Comparison of ENCODE assay signal across 33 cellular contexts in the genomic region with DNA sequence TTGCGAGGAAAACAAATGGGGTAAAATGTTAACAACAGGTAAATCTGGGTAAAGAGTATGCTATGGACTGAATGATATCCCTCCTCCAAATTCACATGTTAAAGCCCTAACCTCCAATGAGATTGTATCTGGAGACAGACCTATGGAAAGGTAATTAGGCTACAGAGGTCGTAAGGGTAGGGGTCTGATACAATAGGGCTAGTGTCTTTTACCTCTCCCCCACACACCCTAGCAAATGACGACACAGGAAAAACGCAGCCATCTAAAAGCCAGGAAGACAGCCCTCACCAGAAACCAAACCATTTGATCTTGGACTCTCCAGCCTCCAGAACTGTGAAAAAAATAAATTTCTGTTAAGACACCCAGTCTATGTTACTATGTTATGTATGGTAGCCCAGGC. TPM values are rescaled to one million over a fixed set of nuclear protein-coding genes. Genes with fewer than 3 reads are reported as not detected.
DNase-seq lines count a peak whose midpoint lies in the region; ATAC-seq and TF ChIP-seq lines count a peak whose summit lies in the region.
"Had no signal": no experiment of that assay in that cellular context is flagged by ENCODE, and none has a peak within 500 bp of the region (broad histone marks: within the 10 kb centered on the region; RNA-seq: fewer than 3 reads in every experiment).

No MANE protein-coding gene starts in this region.

- POLR2A ChIA-PET in SK-N-SH (lab: Yijun Ruan, JAX) (no interaction called here), WTC11 (lab: Charles Lee) (no interaction called here)

- H3K9ac ChIP-seq in SK-N-SH, result peak overlapping the region; percentile 69
- H3K9ac ChIP-seq: parathyroid adenoma had no signal

- H3K4me1 ChIP-seq in SK-N-SH (ENCODE audit: control insufficient read depth in 1 of 2, insufficient read depth in 2 of 2, low read depth in 1 of 2, low read length in 1 of 2) (peaks cover 3 to 67% of the 10 kb centered on the region in 2 experiments), hepatocyte (ENCODE audit: insufficient read depth) (peaks cover 13% of the 10 kb centered on the region)
- H3K4me1 ChIP-seq: parathyroid adenoma had no signal

- H3K36me3 ChIP-seq in SK-N-SH (replicated peaks in 1 of 2; ENCODE audit: control insufficient read depth in 1 of 2, insufficient read depth in 2 of 2, low read length in 1 of 2) (peaks cover 13 to 17% of the 10 kb centered on the region in 2 experiments), hepatocyte (replicated peaks; ENCODE audit: insufficient read depth, low read depth) (no peaks in the 10 kb centered on the region)

- H4K20me1 ChIP-seq in SK-N-SH (ENCODE audit: insufficient read depth) (no peaks in the 10 kb centered on the region), hepatocyte (ENCODE audit: insufficient read depth, poor library complexity, severe bottlenecking) (no peaks in the 10 kb centered on the region)

- H3K27ac ChIP-seq in SK-N-SH (ENCODE audit: low read depth in 2 of 2, low read length in 1 of 2) (peak overlapping the region in 1 of 2 experiments; percentile 96), hepatocyte (no peak overlapping the region)
- H3K27ac ChIP-seq: 22Rv1, foreskin keratinocyte, parathyroid adenoma, PC-9 had no signal

- CTCF ChIA-PET in SK-N-SH (lab: Yijun Ruan, JAX), result no interaction called here
- CTCF ChIA-PET in WTC11 (lab: Charles Lee), result interaction anchor here (1.5 to 2.0 kb wide), 2 partner anchors 47 to 50 kb away, joined by 4 to 7 read pairs; partner anchors contain the start of gene GSTA4

- H3K36me3 Mint-ChIP-seq in WTC11 (peaks cover 18% of the 10 kb centered on the region), progenitor cell of endocrine pancreas (ENCODE audit: insufficient read depth) (peaks cover 19% of the 10 kb centered on the region)

- H3K9me3 ChIP-seq in SK-N-SH, result no peaks in the 10 kb centered on the region
- H3K9me3 ChIP-seq in hepatocyte (ENCODE audit: low read depth), result no peaks in the 10 kb centered on the region
- H3K9me3 ChIP-seq: right atrium auricular region, thoracic aorta had no signal

- H3K4me2 ChIP-seq in SK-N-SH (peak overlapping the region; percentile 68), hepatocyte (peak overlapping the region; percentile 10)
- H3K4me2 ChIP-seq: PC-9 had no signal

- no peaks in the 10 kb centered on the region for H3K27me3 ChIP-seq in SK-N-SH (ENCODE audit: insufficient read depth)
- H3K27me3 ChIP-seq in hepatocyte, result no peaks in the 10 kb centered on the region
- H3K27me3 ChIP-seq: foreskin keratinocyte, right atrium auricular region had no signal

- no peak for TF ChIP-seq RAD21 in SK-N-SH (IDR thresholded peaks at IDR 0.05; ENCODE audit: low read length)

- H3K4me3 Mint-ChIP-seq in WTC11 (no peak overlapping the region), progenitor cell of endocrine pancreas (ENCODE audit: low read depth) (no peak overlapping the region)
- H3K4me3 Mint-ChIP-seq: activated CD8-positive, alpha-beta T cell treated with anti-CD3 and anti-CD28 coated beads for 36 hours; activated T-helper 17 cell treated with anti-CD3 and anti-CD28 coated beads, Interleukin-2, amount 50 U/mL, for 72 hours; CD14-positive monocyte; stimulated activated naive CD8-positive, alpha-beta T cell treated with anti-CD3 and anti-CD28 coated beads, Interleukin-15, amount 100 ng/mL, for 72 hours; T-helper 2 cell treated with Interferon-gamma antibody and Interleukin-4, amounts not matched to agents 5 μg/mL and 100 μg/mL, for 36 hours had no signal

- H3F3A ChIP-seq in SK-N-SH (replicated peaks; ENCODE audit: insufficient read depth), result peaks cover 53% of the 10 kb centered on the region

- H3K27ac Mint-ChIP-seq in WTC11, result no peak overlapping the region
- peak overlapping the region; percentile 4 for H3K27ac Mint-ChIP-seq in progenitor cell of endocrine pancreas
- H3K27ac Mint-ChIP-seq: activated CD8-positive, alpha-beta T cell treated with anti-CD3 and anti-CD28 coated beads for 36 hours; activated T-helper 17 cell treated with anti-CD3 and anti-CD28 coated beads, Interleukin-2, amount 50 U/mL, for 72 hours; CD14-positive monocyte; stimulated activated naive CD8-positive, alpha-beta T cell treated with anti-CD3 and anti-CD28 coated beads, Interleukin-15, amount 100 ng/mL, for 72 hours; T-helper 2 cell treated with Interferon-gamma antibody and Interleukin-4, amounts not matched to agents 5 μg/mL and 100 μg/mL, for 36 hours had no signal

- no peak for DNase-seq in SK-N-SH
- DNase-seq in WTC11 (ENCODE audit: low spot score), result no peak
- DNase-seq in hepatocyte (ENCODE audit: low spot score), result no peak
- no peak for DNase-seq in progenitor cell of endocrine pancreas (ENCODE audit: low spot score, unreplicated experiment)
- DNase-seq in NCI-H2081 (lab: John Stamatoyannopoulos, UW), result no peak
- DNase-seq: activated CD4-positive, alpha-beta T cell treated with anti-CD3 and anti-CD28 coated beads for 1 hour; activated CD8-positive, alpha-beta memory T cell treated with anti-CD3 and anti-CD28 coated beads, Interleukin-2, amount 50 U/mL, for 48 hours; activated CD8-positive, alpha-beta T cell treated with anti-CD3 and anti-CD28 coated beads for 36 hours; activated naive CD4-positive, alpha-beta T cell treated with anti-CD3 and anti-CD28 coated beads, Interleukin-2, amount 50 U/mL, for 16 hours; Calu3; cortex of kidney; DND-41; effector memory CD4-positive, alpha-beta T cell; foreskin keratinocyte; Karpas-422; left cardiac atrium; NCI-H1417 treated with DMSO at 0.1 percent for 48 hours; NCI-H526 treated with DMSO at 0.1 percent for 48 hours; PC-9; stimulated activated naive CD8-positive, alpha-beta T cell treated with anti-CD3 and anti-CD28 coated beads, Interleukin-15, amount 100 ng/mL, for 72 hours had no signal

- H3K4me3 ChIP-seq in SK-N-SH (ENCODE audit: low read depth in 2 of 2, low read length in 1 of 2), result peak overlapping the region in 1 of 2 experiments; percentile 16; a peak in 1 of 4 replicates
- no peak overlapping the region for H3K4me3 ChIP-seq in hepatocyte
- H3K4me3 ChIP-seq: lung, PC-9, right atrium auricular region, thoracic aorta had no signal

- H3K79me2 ChIP-seq in SK-N-SH (ENCODE audit: insufficient read depth) (peaks cover 40% of the 10 kb centered on the region), hepatocyte (peaks cover 64% of the 10 kb centered on the region)
- H3K79me2 ChIP-seq: parathyroid adenoma had no signal

- no peak overlapping the region for H2AFZ ChIP-seq in SK-N-SH (ENCODE audit: low read depth)
- H2AFZ ChIP-seq in hepatocyte, result no peak overlapping the region
- H2AFZ ChIP-seq: parathyroid adenoma, PC-9 had no signal

- TF ChIP-seq CTCF in SK-N-SH (IDR thresholded peaks at IDR 0.05), result no peak
- TF ChIP-seq CTCF in WTC11 (IDR thresholded peaks at IDR 0.05), result no peak
- no peak for TF ChIP-seq CTCF in hepatocyte (IDR thresholded peaks at IDR 0.05; ENCODE audit: poor library complexity)
- TF ChIP-seq CTCF in progenitor cell of endocrine pancreas (IDR thresholded peaks at IDR 0.05; ENCODE audit: unreplicated experiment), result no peak

- no peaks in the 10 kb centered on the region for H3K27me3 Mint-ChIP-seq in WTC11 (ENCODE audit: low read depth)
- H3K27me3 Mint-ChIP-seq in progenitor cell of endocrine pancreas, result no peaks in the 10 kb centered on the region
- H3K27me3 Mint-ChIP-seq: activated CD8-positive, alpha-beta T cell treated with anti-CD3 and anti-CD28 coated beads for 36 hours; activated T-helper 17 cell treated with anti-CD3 and anti-CD28 coated beads, Interleukin-2, amount 50 U/mL, for 72 hours; stimulated activated naive CD8-positive, alpha-beta T cell treated with anti-CD3 and anti-CD28 coated beads, Interleukin-15, amount 100 ng/mL, for 72 hours had no signal

- H3K9me2 ChIP-seq in SK-N-SH (no peaks in the 10 kb centered on the region), hepatocyte (replicated peaks; ENCODE audit: insufficient read depth) (no peaks in the 10 kb centered on the region)

- ATAC-seq in SK-N-SH treated with all-trans-retinoic acid at 6 μM for 48 hours, result no peak
- peak; percentile 65 for ATAC-seq in WTC11
- ATAC-seq in HG03432 (IDR thresholded peaks at IDR 0.05; ENCODE audit: unreplicated experiment), result no peak
- ATAC-seq in GM21576 (IDR thresholded peaks at IDR 0.05; ENCODE audit: unreplicated experiment), result no peak
- ATAC-seq: activated CD8-positive, alpha-beta T cell treated with anti-CD3 and anti-CD28 coated beads for 36 hours; activated T-helper 17 cell treated with anti-CD3 and anti-CD28 coated beads, Interleukin-2, amount 50 U/mL, for 72 hours; esophagus mucosa; foreskin keratinocyte; Right ventricle myocardium inferior; stimulated activated naive CD8-positive, alpha-beta T cell treated with anti-CD3 and anti-CD28 coated beads, Interleukin-15, amount 100 ng/mL, for 72 hours had no signal

- no peaks in the 10 kb centered on the region for H3K9me3 Mint-ChIP-seq in WTC11
- no peaks in the 10 kb centered on the region for H3K9me3 Mint-ChIP-seq in progenitor cell of endocrine pancreas (ENCODE audit: low read depth)
- H3K9me3 Mint-ChIP-seq: activated CD8-positive, alpha-beta T cell treated with anti-CD3 and anti-CD28 coated beads for 36 hours; activated T-helper 17 cell treated with anti-CD3 and anti-CD28 coated beads, Interleukin-2, amount 50 U/mL, for 72 hours; stimulated activated naive CD8-positive, alpha-beta T cell treated with anti-CD3 and anti-CD28 coated beads, Interleukin-15, amount 100 ng/mL, for 72 hours; T-helper 2 cell treated with Interferon-gamma antibody and Interleukin-4, amounts not matched to agents 5 μg/mL and 100 μg/mL, for 36 hours had no signal

- WGBS in SK-N-SH (ENCODE audit: low lambda C conversion rate), result 68% methylated on average over 4 of the region's 4 CpGs
- 48% methylated on average over 4 of the region's 4 CpGs for WGBS in hepatocyte (ENCODE audit: low lambda C conversion rate, missing lambda C conversion rate)

- no peak for TF ChIP-seq EP300 in SK-N-SH (IDR thresholded peaks at IDR 0.05; ENCODE audit: borderline replicate concordance in 1 of 2, low read depth in 1 of 2, low read length in 1 of 2)

- H3K4me1 Mint-ChIP-seq in WTC11, result peaks cover 22% of the 10 kb centered on the region
- peaks cover 20% of the 10 kb centered on the region for H3K4me1 Mint-ChIP-seq in progenitor cell of endocrine pancreas (ENCODE audit: low read depth)

RNA-seq across cellular contexts. Expression of gene CILK1, which starts 17.1 kb away (rescaled TPM):
- polyA plus RNA-seq in SK-N-SH (2012; rRNA removed) (9.7 and 12.2 TPM in 2 replicates), hepatocyte (6.3 and 7.5 TPM in 2 replicates)
- 12.5 and 12.9 TPM in 2 replicates for polyA plus RNA-seq in SK-N-SH (2012; cell fraction: cytosol; rRNA removed)
- polyA plus RNA-seq in SK-N-SH (2012; cell fraction: nucleus; rRNA removed), result 6.1 and 9.5 TPM in 2 replicates
- total RNA-seq in WTC11 (2021) (7.7 to 8.7 TPM (median 8.2 TPM) in 3 replicates), hepatocyte (30.0 and 30.5 TPM in 2 replicates), progenitor cell of endocrine pancreas (14.8 and 15.1 TPM in 2 replicates)

RNA-seq across cellular contexts. Expression of gene FBXO9, which starts 20.6 kb away (rescaled TPM):
- 61.9 and 72.9 TPM in 2 replicates for polyA plus RNA-seq in SK-N-SH (2012; rRNA removed)
- polyA plus RNA-seq in SK-N-SH (2012; cell fraction: cytosol; rRNA removed), result 47.1 and 47.9 TPM in 2 replicates
- polyA plus RNA-seq in SK-N-SH (2012; cell fraction: nucleus; rRNA removed), result 207 and 253 TPM in 2 replicates
- total RNA-seq in WTC11 (2021), result 44.5 to 54.4 TPM (median 48.1 TPM) in 3 replicates
- total RNA-seq in hepatocyte, result 33.3 and 36.6 TPM in 2 replicates
- 79.8 and 84.0 TPM in 2 replicates for polyA plus RNA-seq in hepatocyte
- total RNA-seq in progenitor cell of endocrine pancreas, result 84.7 and 85.7 TPM in 2 replicates

RNA-seq across cellular contexts. Expression of gene GSTA4, which starts 49.5 kb away (rescaled TPM):
- polyA plus RNA-seq in SK-N-SH (2012; rRNA removed), result 28.3 and 34.0 TPM in 2 replicates
- 36.6 and 45.8 TPM in 2 replicates for polyA plus RNA-seq in SK-N-SH (2012; cell fraction: cytosol; rRNA removed)
- 18.7 and 42.0 TPM in 2 replicates for polyA plus RNA-seq in SK-N-SH (2012; cell fraction: nucleus; rRNA removed)
- total RNA-seq in WTC11 (2021), result 12.6 to 24.6 TPM (median 23.1 TPM) in 3 replicates
- 83.8 and 89.2 TPM in 2 replicates for total RNA-seq in hepatocyte
- 79.6 and 88.4 TPM in 2 replicates for polyA plus RNA-seq in hepatocyte
- 44.7 and 45.6 TPM in 2 replicates for total RNA-seq in progenitor cell of endocrine pancreas
